8 cellular contexts compared by ENCODE assay signal in the genomic region with DNA sequence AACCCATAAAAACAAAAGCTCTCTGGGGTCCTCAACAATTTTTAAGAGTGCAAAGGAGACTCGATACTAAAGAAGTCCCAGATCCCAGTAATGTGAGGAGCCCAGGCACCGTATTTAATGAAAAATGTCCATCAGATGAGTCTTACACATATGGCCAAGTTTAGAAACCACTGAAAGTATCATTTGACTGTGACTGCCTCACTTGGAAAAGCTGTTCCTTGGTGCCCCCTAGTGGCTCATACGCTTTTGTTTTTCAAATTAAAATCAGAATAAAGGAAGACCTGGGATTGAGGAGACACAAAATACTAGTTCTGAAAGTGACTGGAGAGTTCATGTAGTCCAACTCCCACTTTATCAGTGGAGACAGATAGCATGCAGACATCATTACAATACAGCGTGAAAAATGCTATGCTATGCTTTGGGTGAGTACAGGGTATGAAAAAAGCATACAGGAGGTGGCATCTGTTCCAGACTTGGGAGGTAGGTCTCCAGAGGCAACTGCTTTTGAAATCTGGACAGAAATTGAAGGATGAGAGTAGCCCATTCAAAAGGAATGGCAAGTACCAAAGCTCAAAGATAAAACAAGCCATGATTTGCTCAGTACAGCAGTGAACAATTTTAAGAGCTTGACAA. TPM values are rescaled to one million over a fixed set of nuclear protein-coding genes. Genes with fewer than 3 reads are reported as not detected.
DNase-seq lines count a peak whose midpoint lies in the region; FAIRE-seq and TF ChIP-seq lines count a peak whose summit lies in the region.

No MANE protein-coding gene starts in this region.

- H3K79me2 ChIP-seq in parathyroid adenoma = no peaks in the 10 kb centered on the region

- TF ChIP-seq CTCF in GM06990 (IDR thresholded peaks at IDR 0.05; ENCODE audit: insufficient read depth, low read length, poor library complexity, severe bottlenecking) (peak; percentile 82), fibroblast of villous mesenchyme (IDR thresholded peaks at IDR 0.05; ENCODE audit: insufficient read depth, low read depth, low read length) (peak; percentile 73), parathyroid adenoma (IDR thresholded peaks at IDR 0.05) (peak; percentile 63), vagina (IDR thresholded peaks at IDR 0.05) (peak; percentile 53 to 72 (median 68))

- peak; percentile 74 for FAIRE-seq in RCC 7860 (lab: Jason Lieb, UNC)

- H3K9me3 ChIP-seq in parathyroid adenoma (ENCODE audit: control insufficient read depth, low read length) (no peaks in the 10 kb centered on the region), vagina (no peaks in the 10 kb centered on the region)

- H3K27ac ChIP-seq in parathyroid adenoma (no peak overlapping the region), vagina (peak overlapping the region; percentile 19)

- H3K4me2 ChIP-seq in parathyroid adenoma (ENCODE audit: low read length) = no peak overlapping the region

- no peaks in the 10 kb centered on the region for H3K27me3 Mint-ChIP-seq in activated T-helper 1 cell treated with anti-CD3 and anti-CD28 coated beads, Interleukin-12 subunit alpha, Interleukin-12 subunit beta, Interleukin-2, Interleukin-4 antibody, amounts not matched to agents 30 ng/mL and 10 ng/mL and 1 ng/mL, durations not matched to agents 14 hours and 24 hours and 36 hours (ENCODE audit: insufficient read depth)

- H3K4me1 Mint-ChIP-seq in activated T-helper 1 cell treated with anti-CD3 and anti-CD28 coated beads, Interleukin-12 subunit alpha, Interleukin-12 subunit beta, Interleukin-2, Interleukin-4 antibody, amounts not matched to agents 30 ng/mL and 10 ng/mL and 1 ng/mL, durations not matched to agents 14 hours and 24 hours and 36 hours (ENCODE audit: low read depth) = peaks cover 7% of the 10 kb centered on the region

- H2AFZ ChIP-seq in parathyroid adenoma = no peak overlapping the region

- H3K9ac ChIP-seq in parathyroid adenoma = no peak overlapping the region

- H3K9me3 Mint-ChIP-seq in activated T-helper 1 cell treated with anti-CD3 and anti-CD28 coated beads, Interleukin-12 subunit alpha, Interleukin-12 subunit beta, Interleukin-2, Interleukin-4 antibody, amounts not matched to agents 30 ng/mL and 10 ng/mL and 1 ng/mL, durations not matched to agents 14 hours and 24 hours and 36 hours = no peaks in the 10 kb centered on the region

- no peak for TF ChIP-seq POLR2A in vagina (IDR thresholded peaks at IDR 0.05)

- peaks cover 20% of the 10 kb centered on the region for H3K36me3 Mint-ChIP-seq in activated T-helper 1 cell treated with anti-CD3 and anti-CD28 coated beads, Interleukin-12 subunit alpha, Interleukin-12 subunit beta, Interleukin-2, Interleukin-4 antibody, amounts not matched to agents 30 ng/mL and 10 ng/mL and 1 ng/mL, durations not matched to agents 14 hours and 24 hours and 36 hours (ENCODE audit: low read depth)

- H3K4me1 ChIP-seq in parathyroid adenoma = no peaks in the 10 kb centered on the region
- H3K4me1 ChIP-seq in vagina = no peaks in the 10 kb centered on the region

- no peak overlapping the region for H3K4me3 ChIP-seq in GM06990 (replicated peaks; ENCODE audit: low read depth, low read length)
- no peak overlapping the region for H3K4me3 ChIP-seq in H7 (ENCODE audit: insufficient read depth, low read depth, low read length)
- no peak overlapping the region for H3K4me3 ChIP-seq in fibroblast of villous mesenchyme (ENCODE audit: low read depth, low read length)
- H3K4me3 ChIP-seq in parathyroid adenoma (ENCODE audit: low read depth, low read length) = no peak overlapping the region
- no peak overlapping the region for H3K4me3 ChIP-seq in vagina

- peak; percentile 33 for DNase-seq in GM06990 (ENCODE audit: extremely low read depth, insufficient read length)
- peak; percentile 11 for DNase-seq in H7
- peak; percentile 65 for DNase-seq in LoVo (ENCODE audit: low spot score)
- peak; percentile 61 for DNase-seq in RCC 7860 (ENCODE audit: low spot score)
- DNase-seq in activated T-helper 1 cell treated with anti-CD3 and anti-CD28 coated beads, Interleukin-12 subunit alpha, Interleukin-12 subunit beta, Interleukin-2, Interleukin-4 antibody, amounts not matched to agents 30 ng/mL and 10 ng/mL and 1 ng/mL, durations not matched to agents 14 hours and 24 hours and 36 hours (ENCODE audit: low spot score) = peak; percentile 32
- peak; percentile 90 for DNase-seq in fibroblast of villous mesenchyme (ENCODE audit: low read depth)
- no peak for DNase-seq in vagina (ENCODE audit: extremely low spot score in 2 of 2)

- no peak overlapping the region for H3K4me3 Mint-ChIP-seq in activated T-helper 1 cell treated with anti-CD3 and anti-CD28 coated beads, Interleukin-12 subunit alpha, Interleukin-12 subunit beta, Interleukin-2, Interleukin-4 antibody, amounts not matched to agents 30 ng/mL and 10 ng/mL and 1 ng/mL, durations not matched to agents 14 hours and 24 hours and 36 hours

- H3K27me3 ChIP-seq in GM06990 (replicated peaks; ENCODE audit: control insufficient read depth, insufficient read depth, low read length) (no peaks in the 10 kb centered on the region), H7 (ENCODE audit: control insufficient read depth, insufficient read depth, low read length) (no peaks in the 10 kb centered on the region), parathyroid adenoma (ENCODE audit: control insufficient read depth, insufficient read depth, low read length) (no peaks in the 10 kb centered on the region), vagina (no peaks in the 10 kb centered on the region)

- H3K36me3 ChIP-seq in GM06990 (ENCODE audit: control insufficient read depth, insufficient read depth, low read length) (peaks cover 5% of the 10 kb centered on the region), H7 (replicated peaks; ENCODE audit: control insufficient read depth, insufficient read depth, low read length) (peaks cover 4% of the 10 kb centered on the region), parathyroid adenoma (ENCODE audit: control insufficient read depth, insufficient read depth, low read length) (no peaks in the 10 kb centered on the region), vagina (peaks cover 0 to 22% of the 10 kb centered on the region in 2 donors)

- intact Hi-C loops in activated T-helper 1 cell treated with anti-CD3 and anti-CD28 coated beads, Interleukin-12 subunit alpha, Interleukin-12 subunit beta, Interleukin-2, Interleukin-4 antibody, amounts not matched to agents 30 ng/mL and 10 ng/mL and 1 ng/mL, durations not matched to agents 14 hours and 24 hours and 36 hours (cut with micrococcal nuclease) = loop anchor here (1.0 to 10.0 kb wide), 8 partner anchors 34 to 833 kb away; a partner anchor contains a TSS
- intact Hi-C loops in vagina (cut with DNase I) = no loop called here

- H3K27ac Mint-ChIP-seq in activated T-helper 1 cell treated with anti-CD3 and anti-CD28 coated beads, Interleukin-12 subunit alpha, Interleukin-12 subunit beta, Interleukin-2, Interleukin-4 antibody, amounts not matched to agents 30 ng/mL and 10 ng/mL and 1 ng/mL, durations not matched to agents 14 hours and 24 hours and 36 hours = no peak overlapping the region

RNA-seq across cellular contexts. Expression of a gene that starts 33.8 kb away (rescaled TPM):
- total RNA-seq in H7 (2014; rRNA removed; shearing (Covaris generic)) = 20.3 and 29.2 TPM in 2 replicates
- 21.4 and 29.0 TPM in 2 replicates for total RNA-seq in activated T-helper 1 cell treated with anti-CD3 and anti-CD28 coated beads, Interleukin-12 subunit alpha, Interleukin-12 subunit beta, Interleukin-2, Interleukin-4 antibody, amounts not matched to agents 30 ng/mL and 10 ng/mL and 1 ng/mL, durations not matched to agents 14 hours and 24 hours and 36 hours
- 18.7 and 34.5 TPM in 2 replicates for total RNA-seq in fibroblast of villous mesenchyme
- 24.1 TPM for total RNA-seq in vagina

RNA-seq across cellular contexts. Expression of a gene that starts 33.9 kb away (rescaled TPM):
- 49.7 and 51.4 TPM in 2 replicates for total RNA-seq in H7 (2014; rRNA removed; shearing (Covaris generic))
- 68.3 and 72.8 TPM in 2 replicates for total RNA-seq in activated T-helper 1 cell treated with anti-CD3 and anti-CD28 coated beads, Interleukin-12 subunit alpha, Interleukin-12 subunit beta, Interleukin-2, Interleukin-4 antibody, amounts not matched to agents 30 ng/mL and 10 ng/mL and 1 ng/mL, durations not matched to agents 14 hours and 24 hours and 36 hours
- total RNA-seq in fibroblast of villous mesenchyme (11.6 and 17.7 TPM in 2 replicates), vagina (9.3 TPM)

Comparison
In these comparisons a context has a peak if more than half of its experiments do, and no peak if none do; other contexts are left out.
1. DNase-seq: peak in GM06990 (single experiment), H7 (single experiment), LoVo (single experiment), RCC 7860 (single experiment), activated T-helper 1 cell treated with anti-CD3 and anti-CD28 coated beads, Interleukin-12 subunit alpha, Interleukin-12 subunit beta, Interleukin-2, Interleukin-4 antibody, amounts not matched to agents 30 ng/mL and 10 ng/mL and 1 ng/mL, durations not matched to agents 14 hours and 24 hours and 36 hours (single experiment) and fibroblast of villous mesenchyme (single experiment); none in vagina (0 of 2).
2. Peak in every context shown above with its lines, with median percentiles within 50 percentile points of each other: CTCF ChIP-seq.